ENCODE assay signal across 12 cellular contexts in the genomic region with DNA sequence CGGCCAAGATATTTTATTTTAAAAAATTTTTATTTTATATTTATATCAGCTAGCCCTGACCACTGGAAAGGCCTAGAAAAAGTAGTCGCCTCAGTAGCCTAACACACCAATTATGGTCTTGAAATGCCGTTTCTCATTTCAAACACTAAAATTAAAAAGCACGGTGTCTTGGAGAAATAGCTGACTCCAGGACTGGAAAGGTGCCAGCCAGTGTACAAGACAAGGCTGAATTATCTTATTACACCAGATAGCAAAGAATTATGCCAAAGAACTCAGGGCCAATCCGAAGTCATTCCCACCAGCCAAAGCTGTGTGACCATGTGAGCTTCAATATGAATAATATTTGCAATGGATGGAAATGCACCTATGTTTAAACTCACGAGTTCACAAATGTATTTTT. TPM values are rescaled to one million over a fixed set of nuclear protein-coding genes. Genes with fewer than 3 reads are reported as not detected.
"Had no signal": no experiment of that assay in that cellular context is flagged by ENCODE, and none has a peak within 500 bp of the region (broad histone marks: within the 10 kb centered on the region; RNA-seq: fewer than 3 reads in every experiment).

No MANE protein-coding gene starts in this region.

- FAIRE-seq: HepG2 had no signal

- DNase-seq: GM23248, GOT3, H7, HFFc6, KBM-7 had no signal

- H3K9me3 ChIP-seq: HAP-1 had no signal

- H3K27ac ChIP-seq: GM23248, HL-60 had no signal

- H3K4me3 ChIP-seq: GM23248, HAP-1 had no signal

- H3K36me3 ChIP-seq: HAP-1 had no signal

- H3K4me1 ChIP-seq: HAP-1 had no signal

- ATAC-seq: HCT116, HepG2 had no signal

RNA-seq across cellular contexts. Expression of gene ATP2C2, which starts 20.0 kb away (rescaled TPM):
- total RNA-seq: GM23248, H4, HepG2, HFFc6, HT1080 had no signal
- polyA plus RNA-seq: IgD-negative memory B cell had no signal

RNA-seq across cellular contexts. Expression of gene WFDC1, which starts 53.7 kb away (rescaled TPM):
- total RNA-seq: H4, HepG2 had no signal
- polyA plus RNA-seq: HepG2, IgD-negative memory B cell had no signal
